ENCODE assay signal across 29 cellular contexts in the genomic region with DNA sequence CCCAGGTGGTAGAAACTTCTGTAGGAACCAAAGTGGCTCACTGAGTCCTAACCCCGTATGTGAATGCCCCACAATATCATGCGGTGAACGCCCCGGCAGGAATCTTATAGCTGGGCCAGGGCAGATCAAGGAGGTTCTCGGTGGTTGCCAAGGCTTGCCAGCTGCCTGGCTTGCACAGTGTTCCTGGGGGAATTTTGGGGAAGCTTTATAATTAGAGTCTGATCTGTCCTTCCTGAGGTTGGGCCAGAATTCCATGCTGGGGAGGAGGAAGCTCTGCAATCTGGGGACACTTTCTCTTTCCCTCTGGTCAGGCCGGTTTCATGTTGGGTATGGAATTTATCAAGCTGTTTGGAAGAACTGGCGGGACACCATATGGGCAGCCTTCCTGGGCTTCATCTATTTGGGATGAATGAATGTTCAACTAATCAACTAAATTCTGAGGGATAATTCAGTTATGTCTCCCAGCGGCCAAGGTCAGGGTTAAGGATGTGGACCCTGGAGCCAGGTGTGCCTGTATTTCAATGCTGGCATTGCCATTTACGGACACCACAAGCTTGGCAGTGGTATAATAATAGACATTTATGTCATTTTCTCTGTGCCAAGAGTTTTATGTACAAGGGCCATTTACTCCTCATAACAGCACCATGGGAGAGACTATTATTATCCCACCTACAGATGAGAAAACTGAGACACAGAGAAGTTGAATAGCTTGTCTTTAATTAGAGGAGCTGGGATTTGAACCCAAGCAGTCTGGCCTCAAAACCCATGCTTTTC. TPM values are rescaled to one million over a fixed set of nuclear protein-coding genes. Genes with fewer than 3 reads are reported as not detected.
"Had no signal": no experiment of that assay in that cellular context is flagged by ENCODE, and none has a peak within 500 bp of the region (broad histone marks: within the 10 kb centered on the region; RNA-seq: fewer than 3 reads in every experiment).

No MANE protein-coding gene starts in this region.

- H3K9me3 ChIP-seq: colonic mucosa, mucosa of descending colon, spleen, thoracic aorta had no signal

- H3K4me1 ChIP-seq: colonic mucosa, foreskin keratinocyte, spleen had no signal

- H3K27me3 ChIP-seq: cardiac muscle cell, colonic mucosa had no signal

- ATAC-seq: activated CD8-positive, alpha-beta T cell treated with anti-CD3 and anti-CD28 coated beads for 36 hours; activated T-helper 17 cell treated with anti-CD3 and anti-CD28 coated beads, Interleukin-2, amount 50 U/mL, for 72 hours; foreskin keratinocyte; mucosa of descending colon; naive thymus-derived CD8-positive, alpha-beta T cell; sciatic nerve; stimulated activated memory B cell treated with anti-CD40 and anti-IgM and Interleukin-4, amounts not matched to agents 10 μg/mL and 1 μg/mL and 100 μg/mL, for 72 hours had no signal

- H3K27ac ChIP-seq: cardiac muscle cell, colonic mucosa, epithelial cell of prostate, foreskin keratinocyte, spleen, thoracic aorta had no signal

- DNase-seq: activated CD4-positive, alpha-beta T cell treated with anti-CD3 and anti-CD28 coated beads for 48 hours; activated CD4-positive, CD25-positive, alpha-beta regulatory T cell; activated CD8-positive, alpha-beta T cell treated with anti-CD3 and anti-CD28 coated beads for 36 hours; activated naive CD4-positive, alpha-beta T cell treated with Interleukin-2 at 50 U/mL for 16 hours; activated naive CD8-positive, alpha-beta T cell treated with anti-CD3 and anti-CD28 coated beads, Interleukin-2, amount 10 ng/mL, durations not matched to agents 7 days and 5 days; activated T-cell treated with anti-CD3 and anti-CD28 coated beads, Interleukin-2, amount 50 U/mL, for 1 hour; amygdala; colonic mucosa; endodermal cell; foreskin keratinocyte; glutamatergic neuron; kidney; mesenchymal stem cell; mucosa of descending colon; naive thymus-derived CD8-positive, alpha-beta T cell; spleen; stimulated activated CD4-positive, alpha-beta T cell treated with anti-CD3 and anti-CD28 coated beads, Interleukin-4, amount 100 ng/mL, for 4 hours had no signal

- H3K4me3 ChIP-seq: cardiac muscle cell, colonic mucosa, mucosa of descending colon, spleen, thoracic aorta had no signal

- H3K36me3 ChIP-seq: cardiac muscle cell, colonic mucosa, spleen, thoracic aorta had no signal

RNA-seq across cellular contexts. Expression of a gene that starts 54.3 kb away (rescaled TPM):
- total RNA-seq: activated CD8-positive, alpha-beta T cell treated with anti-CD3 and anti-CD28 coated beads for 36 hours; activated naive CD8-positive, alpha-beta T cell treated with anti-CD3 and anti-CD28 coated beads, Interleukin-2, amount 10 ng/mL, durations not matched to agents 7 days and 5 days; activated T-helper 17 cell treated with anti-CD3 and anti-CD28 coated beads, Interleukin-2, amount 50 U/mL, for 72 hours; cardiac muscle cell; endodermal cell; fibroblast of lung; foreskin keratinocyte; kidney; liver; naive thymus-derived CD8-positive, alpha-beta T cell; osteocyte; pulmonary artery endothelial cell; sciatic nerve; spleen; T-helper 2 cell treated with Interferon-gamma antibody and Interleukin-4, amounts not matched to agents 100 ng/mL and 5 ng/mL, for 36 hours; thoracic aorta; ureter had no signal
- polyA plus RNA-seq: cardiac muscle cell; fibroblast of lung; foreskin keratinocyte; naive thymus-derived CD8-positive, alpha-beta T cell; spleen had no signal
